26 cellular contexts compared by ENCODE assay signal in genomic region chr3:149608987-149609386, GRCh38. TPM values are rescaled to one million over a fixed set of nuclear protein-coding genes. Genes with fewer than 3 reads are reported as not detected.
DNase-seq lines count a peak whose midpoint lies in the region; ATAC-seq, FAIRE-seq and TF ChIP-seq lines count a peak whose summit lies in the region.
"Had no signal": no experiment of that assay in that cellular context is flagged by ENCODE, and none has a peak within 500 bp of the region (broad histone marks: within the 10 kb centered on the region; RNA-seq: fewer than 3 reads in every experiment).

No MANE protein-coding gene starts in this region.

- H3K4me3 ChIP-seq in Panc1 (ENCODE audit: low read depth in 2 of 2, low read length in 2 of 2) (no peak overlapping the region), smooth muscle cell (no peak overlapping the region), colonic mucosa (no peak overlapping the region)
- H3K4me3 ChIP-seq: BLaER1 treated with 17β-estradiol and CSF1 and Interleukin-3, amounts not matched to agents 10 nM and 100 nM; dorsolateral prefrontal cortex; gastrocnemius medialis; GM23248; K562; SK-N-MC; tibial nerve had no signal

- peak overlapping the region; percentile 100 for H3K27ac ChIP-seq in Panc1 (ENCODE audit: low read length)
- peak overlapping the region; percentile 47 for H3K27ac ChIP-seq in smooth muscle cell (ENCODE audit: low read depth)
- no peak overlapping the region for H3K27ac ChIP-seq in colonic mucosa
- H3K27ac ChIP-seq: BLaER1 treated with 17β-estradiol and CSF1 and Interleukin-3, amounts not matched to agents 10 nM and 100 nM; GM23248; SK-N-MC had no signal

- in situ Hi-C loops in Panc1 (cut with HindIII; ENCODE audit: low pct_unique_long_range_greater_than_20kb, low sequenced_read_pairs) = no loop called here

- H3K36me3 ChIP-seq in Panc1 (ENCODE audit: control insufficient read depth, insufficient read depth, low read length) = peaks cover 2% of the 10 kb centered on the region; the same call in 1 of the 2 replicates
- H3K36me3 ChIP-seq in smooth muscle cell (ENCODE audit: low read depth) = no peaks in the 10 kb centered on the region
- no peaks in the 10 kb centered on the region for H3K36me3 ChIP-seq in colonic mucosa
- H3K36me3 ChIP-seq: BLaER1 treated with 17β-estradiol and CSF1 and Interleukin-3, amounts not matched to agents 10 nM and 100 nM; gastrocnemius medialis; tibial nerve had no signal

- intact Hi-C loops in Panc1 (cut with micrococcal nuclease; ENCODE audit: unreplicated experiment) = no loop called here
- intact Hi-C loops in sciatic nerve (cut with DNase I) = no loop called here
- intact Hi-C loops in colonic mucosa (cut with DNase I) = no loop called here

- H3K4me2 ChIP-seq in smooth muscle cell = no peak overlapping the region
- H3K4me2 ChIP-seq: BLaER1 treated with 17β-estradiol and CSF1 and Interleukin-3, amounts not matched to agents 10 nM and 100 nM had no signal

- CTCF ChIA-PET in Panc1 (lab: Charles Lee) = no interaction called here

- peaks cover 99% of the 10 kb centered on the region for H3K79me2 ChIP-seq in smooth muscle cell (ENCODE audit: low read depth)

- no TSS peak for BruUV-seq in Panc1 (replicated peaks; lab: Mats Ljungman, UMichigan)

- H3K9me3 ChIP-seq in Panc1 (ENCODE audit: control insufficient read depth, insufficient read depth, low read depth, low read length) (no peaks in the 10 kb centered on the region), smooth muscle cell (replicated peaks; ENCODE audit: low read depth) (no peaks in the 10 kb centered on the region), colonic mucosa (no peaks in the 10 kb centered on the region)
- H3K9me3 ChIP-seq: BLaER1 treated with 17β-estradiol and CSF1 and Interleukin-3, amounts not matched to agents 10 nM and 100 nM; gastrocnemius medialis; tibial nerve had no signal

- H3F3A ChIP-seq in smooth muscle cell (ENCODE audit: low read depth) = peaks cover 17% of the 10 kb centered on the region

- FAIRE-seq in HTR-8/SVneo (lab: Jason Lieb, UNC) = no peak

- no peak overlapping the region for H2AFZ ChIP-seq in smooth muscle cell (ENCODE audit: low read depth)
- H2AFZ ChIP-seq: GM23248 had no signal

- 97% methylated on average over 3 of the region's 3 CpGs for WGBS in smooth muscle cell (ENCODE audit: low lambda C conversion rate)

- peak; percentile 2 for ATAC-seq in GM18511 (IDR thresholded peaks at IDR 0.05; ENCODE audit: unreplicated experiment)
- ATAC-seq in Panc1 = no peak
- ATAC-seq in left lobe of liver = peak; percentile 80
- no peak for ATAC-seq in sciatic nerve
- ATAC-seq: K562 had no signal

- no peak overlapping the region for H3K9ac ChIP-seq in smooth muscle cell (ENCODE audit: low read depth)
- H3K9ac ChIP-seq in colonic mucosa (ENCODE audit: low read depth in 2 of 2, low read length in 2 of 2) = no peak overlapping the region
- H3K9ac ChIP-seq: BLaER1 treated with 17β-estradiol and CSF1 and Interleukin-3, amounts not matched to agents 10 nM and 100 nM; GM23248 had no signal

- no peak for DNase-seq in Panc1 (ENCODE audit: low read depth, low spot score)
- peak; percentile 63 for DNase-seq in left lobe of liver (ENCODE audit: low spot score)
- no peak for DNase-seq in smooth muscle cell (lab: John Stamatoyannopoulos, UW; ENCODE audit: unreplicated experiment)
- no peak for DNase-seq in sciatic nerve (ENCODE audit: low spot score)
- DNase-seq in colonic mucosa = no peak
- no peak for DNase-seq in HTR-8/SVneo (ENCODE audit: insufficient read length, low spot score)
- DNase-seq: activated B cell treated with CpG ODN at 0.5 μM for 24 hours; activated CD4-positive, alpha-beta T cell treated with anti-CD3 and anti-CD28 coated beads, Interleukin-2, amount 50 U/mL, for 1 hour; activated naive CD4-positive, alpha-beta T cell treated with Interleukin-2 at 50 U/mL for 16 hours; dorsolateral prefrontal cortex; gastrocnemius medialis; GM23248; hippocampal formation; mesendoderm; NCI-H1105; NCI-H187; NCI-H2171; NCI-H510A; posterior cingulate gyrus; RPMI8226; stimulated activated CD4-positive, alpha-beta T cell treated with anti-CD3 and anti-CD28 coated beads, Interleukin-4, amount 100 ng/mL, for 4 hours had no signal

- H3K27me3 ChIP-seq in Panc1 (ENCODE audit: control insufficient read depth, insufficient read depth, low read length) (no peaks in the 10 kb centered on the region), smooth muscle cell (ENCODE audit: low read depth) (no peaks in the 10 kb centered on the region), colonic mucosa (no peaks in the 10 kb centered on the region)
- H3K27me3 ChIP-seq: dorsolateral prefrontal cortex, gastrocnemius medialis, tibial nerve had no signal

- POLR2A ChIA-PET in Panc1 (lab: Charles Lee) = interaction anchor here (0.6 to 1.3 kb wide), 3 partner anchors 13 to 429 kb away, joined by 3 to 5 read pairs (median 3); partner anchors contain the start of gene WWTR1

- peaks cover 56% of the 10 kb centered on the region for H4K20me1 ChIP-seq in smooth muscle cell (ENCODE audit: low read depth)
- H4K20me1 ChIP-seq: BLaER1 treated with 17β-estradiol and CSF1 and Interleukin-3, amounts not matched to agents 10 nM and 100 nM had no signal

- H3K4me1 ChIP-seq in Panc1 (ENCODE audit: control insufficient read depth, insufficient read depth, low read length) (peaks cover 96% of the 10 kb centered on the region), smooth muscle cell (ENCODE audit: low read depth) (peaks cover 27% of the 10 kb centered on the region), colonic mucosa (no peaks in the 10 kb centered on the region)
- H3K4me1 ChIP-seq: BLaER1 treated with 17β-estradiol and CSF1 and Interleukin-3, amounts not matched to agents 10 nM and 100 nM had no signal

- TF ChIP-seq CTCF in Panc1 (IDR thresholded peaks at IDR 0.05) (no peak), smooth muscle cell (IDR thresholded peaks at IDR 0.05; ENCODE audit: borderline replicate concordance, insufficient read depth, poor library complexity, severe bottlenecking) (no peak), colonic mucosa (IDR thresholded peaks at IDR 0.05) (no peak)

RNA-seq across cellular contexts. Expression of gene WWTR1, which starts 48.8 kb away (rescaled TPM):
- total RNA-seq in Panc1 (2021; ENCODE audit: unreplicated experiment) (298 TPM), left lobe of liver (13.2 TPM), smooth muscle cell (54.3 and 55.6 TPM in 2 replicates), sciatic nerve (143 TPM), colonic mucosa (10 to 100 TPM in 1 of 2 donors, 1 to 10 TPM in 1; 6.8 to 35.8 TPM)
- polyA plus RNA-seq in Panc1 (2012; ENCODE audit: insufficient read length) = 335 TPM
- 38.4 and 43.7 TPM in 2 replicates for polyA plus RNA-seq in smooth muscle cell

Comparison
In these comparisons a context has a peak if more than half of its experiments do, and no peak if none do; other contexts are left out.
1. ATAC-seq: peak in GM18511 (single experiment) and left lobe of liver (single experiment); none in Panc1 (single experiment) and sciatic nerve (single experiment).